Comparison of ENCODE assay signal across 2 cellular contexts in genomic region chr16:2105769-2106168, GRCh38. TPM values are rescaled to one million over a fixed set of nuclear protein-coding genes. Genes with fewer than 3 reads are reported as not detected.
"Had no signal": no experiment of that assay in that cellular context is flagged by ENCODE, and none has a peak within 500 bp of the region (broad histone marks: within the 10 kb centered on the region; RNA-seq: fewer than 3 reads in every experiment).

No MANE protein-coding gene starts in this region.

RNA-seq across cellular contexts. Expression of gene RAB26, which starts 42.7 kb away (rescaled TPM):
- total RNA-seq: ascending aorta; T-helper 2 cell treated with Interferon-gamma antibody and Interleukin-4, amounts not matched to agents 100 ng/mL and 5 ng/mL, for 36 hours had no signal
